In the genomic region with DNA sequence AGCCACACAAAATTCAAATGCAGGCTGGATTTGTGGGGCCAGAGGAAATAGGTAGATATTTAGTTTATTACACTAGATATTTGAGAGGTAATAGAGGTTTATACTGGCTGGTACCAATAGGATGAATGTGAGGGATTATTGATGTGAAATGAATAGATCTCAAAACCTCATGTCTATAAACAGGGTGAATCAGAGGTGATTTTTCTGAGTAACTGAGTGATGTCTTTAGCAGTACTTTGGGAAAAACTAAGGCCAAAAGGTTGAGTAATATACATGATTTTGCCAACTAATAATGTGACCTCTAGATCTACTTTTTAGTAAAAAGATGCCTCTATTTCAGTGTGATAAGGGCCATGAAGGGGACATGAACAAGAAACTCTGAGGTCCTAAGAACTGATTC, we compare ENCODE assay signal across 16 cellular contexts.
DNase-seq lines count a peak whose midpoint lies in the region; ATAC-seq and TF ChIP-seq lines count a peak whose summit lies in the region.
"Had no signal": no experiment of that assay in that cellular context is flagged by ENCODE, and none has a peak within 500 bp of the region (broad histone marks: within the 10 kb centered on the region; RNA-seq: fewer than 3 reads in every experiment).

No MANE protein-coding gene starts in this region.

- H3K4me1 Mint-ChIP-seq in activated CD4-positive, alpha-beta memory T cell treated with anti-CD3 and anti-CD28 coated beads, Interleukin-2, amount 10 ng/mL, durations not matched to agents 7 days and 5 days, result peaks cover 3% of the 10 kb centered on the region

- H3K27me3 Mint-ChIP-seq in activated CD4-positive, alpha-beta memory T cell treated with anti-CD3 and anti-CD28 coated beads, Interleukin-2, amount 10 ng/mL, durations not matched to agents 7 days and 5 days, result no peaks in the 10 kb centered on the region

- H2BK120ac ChIP-seq in mesenchymal stem cell (ENCODE audit: low read depth, low read length), result no peak overlapping the region

- no peak overlapping the region for H4K8ac ChIP-seq in mesenchymal stem cell (ENCODE audit: low read length)

- H2BK12ac ChIP-seq in mesenchymal stem cell (ENCODE audit: low read length in 2 of 2), result no peak overlapping the region

- H3K9ac ChIP-seq in mesenchymal stem cell (ENCODE audit: low read length), result peak overlapping the region; percentile 13
- H3K9ac ChIP-seq: BLaER1 had no signal

- no peak for TF ChIP-seq CTCF in epithelial cell of esophagus (IDR thresholded peaks at IDR 0.05; ENCODE audit: insufficient read depth, low read depth, low read length, missing control alignments)

- no peaks in the 10 kb centered on the region for H3K36me3 ChIP-seq in mesenchymal stem cell (ENCODE audit: control insufficient read depth in 1 of 2, insufficient read depth in 2 of 2, low read depth in 1 of 2, low read length in 2 of 2)
- H3K36me3 ChIP-seq: BLaER1 had no signal

- H3K27me3 ChIP-seq in mesenchymal stem cell (ENCODE audit: control insufficient read depth in 1 of 2, insufficient read depth in 1 of 2, low read length in 2 of 2), result no peaks in the 10 kb centered on the region
- H3K27me3 ChIP-seq: BLaER1 had no signal

- no peak overlapping the region for H2BK5ac ChIP-seq in mesenchymal stem cell (ENCODE audit: low read depth, low read length, poor library complexity, severe bottlenecking)

- H3K14ac ChIP-seq in mesenchymal stem cell (ENCODE audit: low read length in 2 of 2), result no peak overlapping the region

- H3K4me3 ChIP-seq in epithelial cell of esophagus (ENCODE audit: low read length), result no peak overlapping the region
- H3K4me3 ChIP-seq in mesenchymal stem cell (ENCODE audit: insufficient read depth in 1 of 2, low read depth in 1 of 2, low read length in 2 of 2), result no peak overlapping the region
- H3K4me3 ChIP-seq: BLaER1, GM23338 had no signal

- no peak overlapping the region for H2AK5ac ChIP-seq in mesenchymal stem cell (ENCODE audit: low read length, severe bottlenecking)

- H3K4me3 Mint-ChIP-seq in activated CD4-positive, alpha-beta memory T cell treated with anti-CD3 and anti-CD28 coated beads, Interleukin-2, amount 10 ng/mL, durations not matched to agents 7 days and 5 days, result no peak overlapping the region
- H3K4me3 Mint-ChIP-seq: CD8-positive, alpha-beta memory T cell; GM23338 had no signal

- no peak overlapping the region for H3K27ac Mint-ChIP-seq in activated CD4-positive, alpha-beta memory T cell treated with anti-CD3 and anti-CD28 coated beads, Interleukin-2, amount 10 ng/mL, durations not matched to agents 7 days and 5 days
- H3K27ac Mint-ChIP-seq: GM23338 had no signal

- no peak overlapping the region for H3K4me2 ChIP-seq in mesenchymal stem cell (ENCODE audit: low read length, poor library complexity, severe bottlenecking)
- H3K4me2 ChIP-seq: BLaER1, GM23338 had no signal

- peaks cover 2% of the 10 kb centered on the region for H3K4me1 ChIP-seq in mesenchymal stem cell (ENCODE audit: control insufficient read depth, insufficient read depth, low read depth, low read length)
- H3K4me1 ChIP-seq: Caco-2 had no signal

- POLR2A ChIA-PET in activated CD4-positive, alpha-beta memory T cell treated with anti-CD3 and anti-CD28 coated beads, Interleukin-2, amount 10 ng/mL, durations not matched to agents 7 days and 5 days (lab: Charles Lee), result no interaction called here

- H3K9me3 Mint-ChIP-seq in activated CD4-positive, alpha-beta memory T cell treated with anti-CD3 and anti-CD28 coated beads, Interleukin-2, amount 10 ng/mL, durations not matched to agents 7 days and 5 days, result no peaks in the 10 kb centered on the region
- H3K9me3 Mint-ChIP-seq: CD8-positive, alpha-beta memory T cell; GM23338 had no signal

- no peak overlapping the region for H3K27ac ChIP-seq in mesenchymal stem cell (ENCODE audit: low read length, poor library complexity, severe bottlenecking)
- H3K27ac ChIP-seq: BLaER1, HL-60 had no signal

- no peak overlapping the region for H3K23ac ChIP-seq in mesenchymal stem cell (ENCODE audit: low read length in 2 of 2)

- H3K4ac ChIP-seq in mesenchymal stem cell (ENCODE audit: low read depth in 1 of 2, low read length in 2 of 2), result no peak overlapping the region

- H3K79me1 ChIP-seq in mesenchymal stem cell (replicated peaks; ENCODE audit: low read length, poor library complexity, severe bottlenecking), result no peaks in the 10 kb centered on the region

- no peak overlapping the region for H2BK15ac ChIP-seq in mesenchymal stem cell (ENCODE audit: low read depth, poor library complexity, severe bottlenecking)

- no peaks in the 10 kb centered on the region for H3K9me3 ChIP-seq in mesenchymal stem cell (ENCODE audit: control insufficient read depth, low read length)
- H3K9me3 ChIP-seq: BLaER1, Caco-2 had no signal

- CTCF ChIA-PET in activated CD4-positive, alpha-beta memory T cell treated with anti-CD3 and anti-CD28 coated beads, Interleukin-2, amount 10 ng/mL, durations not matched to agents 7 days and 5 days (lab: Charles Lee), result no interaction called here

- no peaks in the 10 kb centered on the region for H3K36me3 Mint-ChIP-seq in activated CD4-positive, alpha-beta memory T cell treated with anti-CD3 and anti-CD28 coated beads, Interleukin-2, amount 10 ng/mL, durations not matched to agents 7 days and 5 days (ENCODE audit: low read depth)
- H3K36me3 Mint-ChIP-seq: CD8-positive, alpha-beta memory T cell had no signal

- DNase-seq in ELR (ENCODE audit: low read depth), result peak; percentile 19
- DNase-seq in LHCN-M2 (ENCODE audit: low read depth), result peak; percentile 24
- peak; percentile 28 for DNase-seq in epithelial cell of esophagus (ENCODE audit: low read depth)
- no peak for DNase-seq in mesenchymal stem cell
- no peak for DNase-seq in activated CD4-positive, alpha-beta memory T cell treated with anti-CD3 and anti-CD28 coated beads, Interleukin-2, amount 10 ng/mL, durations not matched to agents 7 days and 5 days
- DNase-seq: 8988T; AML-193; Caco-2; CD8-positive, alpha-beta memory T cell; DMS53; H7 had no signal

- no peak overlapping the region for H2AFZ ChIP-seq in mesenchymal stem cell (ENCODE audit: low read depth, low read length)
- H2AFZ ChIP-seq: GM23338 had no signal

- H4K91ac ChIP-seq in mesenchymal stem cell (ENCODE audit: low read length), result no peak overlapping the region

- H3K18ac ChIP-seq in mesenchymal stem cell (ENCODE audit: low read depth in 1 of 2, low read length in 2 of 2), result no peak overlapping the region

- no peak for ATAC-seq in HG03565 (IDR thresholded peaks at IDR 0.05; ENCODE audit: unreplicated experiment)
- ATAC-seq in HG02852 (IDR thresholded peaks at IDR 0.05; ENCODE audit: unreplicated experiment), result no peak
- ATAC-seq: GM23338 had no signal

Comparison
In these comparisons a context has a peak if more than half of its experiments do, and no peak if none do; other contexts are left out.
1. DNase-seq: peak in ELR (single experiment), LHCN-M2 (single experiment) and epithelial cell of esophagus (single experiment); none in mesenchymal stem cell (single experiment) and activated CD4-positive, alpha-beta memory T cell treated with anti-CD3 and anti-CD28 coated beads, Interleukin-2, amount 10 ng/mL, durations not matched to agents 7 days and 5 days (single experiment).